ENCODE assay signal across 1 cellular context in genomic region chr3:153138267-153139210, GRCh38.
TF ChIP-seq lines count a peak whose summit lies in the region.

No MANE protein-coding gene starts in this region.

TF ChIP-seq in H1, 55 proteins besides CTCF, POLR2A, EP300 and RAD21 (continued from another document):
- TF ChIP-seq CHD7 (IDR thresholded peaks at IDR 0.05; ENCODE audit: insufficient replicate concordance, low read length) (no peak), BRCA1 (IDR thresholded peaks at IDR 0.05; ENCODE audit: low read depth, low read length) (no peak), YY1 (IDR thresholded peaks at IDR 0.05; ENCODE audit: low read depth, low read length) (no peak), CHD2 (IDR thresholded peaks at IDR 0.05; ENCODE audit: low read length) (no peak)
